ENCODE assay signal across 18 cellular contexts in genomic region chr11:92461478-92461877, GRCh38.
A peak's percentile ranks its signal among the peaks of the same experiment; 100 is the strongest.
DNase-seq lines count a peak whose midpoint lies in the region; ATAC-seq and TF ChIP-seq lines count a peak whose summit lies in the region.
"Had no signal": no experiment of that assay in that cellular context is flagged by ENCODE, and none has a peak within 500 bp of the region (broad histone marks: within the 10 kb centered on the region; RNA-seq: fewer than 3 reads in every experiment).

No MANE protein-coding gene starts in this region.

- no peak overlapping the region for H3K4me3 ChIP-seq in DND-41 (ENCODE audit: low read depth in 1 of 2, low read length in 2 of 2)
- no peak overlapping the region for H3K4me3 ChIP-seq in Loucy (ENCODE audit: low read length, poor library complexity, severe bottlenecking)
- no peak overlapping the region for H3K4me3 ChIP-seq in neuronal stem cell (ENCODE audit: low read length in 2 of 2)
- no peak overlapping the region for H3K4me3 ChIP-seq in H7 (ENCODE audit: insufficient read depth, low read depth, low read length)
- H3K4me3 ChIP-seq: BLaER1 treated with 17β-estradiol and CSF1 and Interleukin-3, amounts not matched to agents 10 nM and 100 nM had no signal

- no peak overlapping the region for H2AK5ac ChIP-seq in neuronal stem cell (ENCODE audit: low read depth, low read length)

- H2BK15ac ChIP-seq in neuronal stem cell (ENCODE audit: low read length), result no peak overlapping the region

- peaks cover 4% of the 10 kb centered on the region for H3K79me1 ChIP-seq in neuronal stem cell (ENCODE audit: low read depth, low read length)

- H3K4me1 ChIP-seq in DND-41 (ENCODE audit: insufficient read depth, low read length), result peaks cover 34% of the 10 kb centered on the region
- peaks cover 46% of the 10 kb centered on the region for H3K4me1 ChIP-seq in Loucy (ENCODE audit: insufficient read depth, low read length, poor library complexity, severe bottlenecking)
- peaks cover 10 to 21% of the 10 kb centered on the region in 2 donors for H3K4me1 ChIP-seq in neuronal stem cell (ENCODE audit: control insufficient read depth in 2 of 2, insufficient read depth in 1 of 2, low read depth in 1 of 2, low read length in 2 of 2)
- H3K4me1 ChIP-seq: BLaER1 treated with 17β-estradiol and CSF1 and Interleukin-3, amounts not matched to agents 10 nM and 100 nM had no signal

- peaks cover 0 to 10% (median 4%) of the 10 kb centered on the region in 6 donors for H3K9me3 Mint-ChIP-seq in immature natural killer cell
- H3K9me3 Mint-ChIP-seq: CD4-positive, alpha-beta T cell had no signal

- no peaks in the 10 kb centered on the region for H3K27me3 ChIP-seq in DND-41 (ENCODE audit: insufficient read depth, low read length, poor library complexity)
- no peaks in the 10 kb centered on the region for H3K27me3 ChIP-seq in Loucy (ENCODE audit: insufficient read depth, low read length, poor library complexity, severe bottlenecking)
- H3K27me3 ChIP-seq in neuronal stem cell (ENCODE audit: control insufficient read depth in 3 of 3, insufficient read depth in 3 of 3, low read depth in 1 of 3, low read length in 3 of 3), result no peaks in the 10 kb centered on the region
- no peaks in the 10 kb centered on the region for H3K27me3 ChIP-seq in H7 (ENCODE audit: control insufficient read depth, insufficient read depth, low read length)
- H3K27me3 ChIP-seq: BE2C; BLaER1 treated with 17β-estradiol and CSF1 and Interleukin-3, amounts not matched to agents 10 nM and 100 nM had no signal

- no peaks in the 10 kb centered on the region for H3F3A ChIP-seq in Loucy (ENCODE audit: low read depth)

- no peaks in the 10 kb centered on the region for H3K9me3 ChIP-seq in DND-41 (ENCODE audit: insufficient read depth, low read length, severe bottlenecking)
- no peaks in the 10 kb centered on the region for H3K9me3 ChIP-seq in Loucy (ENCODE audit: insufficient read depth, low read depth, low read length)
- H3K9me3 ChIP-seq in neuronal stem cell (replicated peaks in 1 of 2; ENCODE audit: control insufficient read depth in 2 of 2, insufficient read depth in 1 of 2, low read depth in 1 of 2, low read length in 2 of 2), result peaks cover 0 to 3% of the 10 kb centered on the region in 2 donors
- H3K9me3 ChIP-seq: BE2C; BLaER1 treated with 17β-estradiol and CSF1 and Interleukin-3, amounts not matched to agents 10 nM and 100 nM had no signal

- no peak overlapping the region for H3K4me2 ChIP-seq in DND-41 (ENCODE audit: insufficient read depth, low read length)
- H3K4me2 ChIP-seq in Loucy (ENCODE audit: low read depth, low read length, poor library complexity, severe bottlenecking), result no peak overlapping the region
- H3K4me2 ChIP-seq in neuronal stem cell (ENCODE audit: insufficient read depth, low read length, poor library complexity, severe bottlenecking), result no peak overlapping the region
- H3K4me2 ChIP-seq: BLaER1 treated with 17β-estradiol and CSF1 and Interleukin-3, amounts not matched to agents 10 nM and 100 nM had no signal

- no CpG with 5 or more reads among the region's 4 CpGs for WGBS in neuronal stem cell (ENCODE audit: extremely low coverage in 2 of 2, insufficient read length in 2 of 2, insufficient replicate concordance in 1 of 2), 2 donors

- no peaks in the 10 kb centered on the region for H4K20me1 ChIP-seq in DND-41 (ENCODE audit: insufficient read depth, low read length)
- H4K20me1 ChIP-seq in Loucy (ENCODE audit: insufficient read depth, low read length, poor library complexity, severe bottlenecking), result no peaks in the 10 kb centered on the region
- H4K20me1 ChIP-seq: BLaER1 treated with 17β-estradiol and CSF1 and Interleukin-3, amounts not matched to agents 10 nM and 100 nM had no signal

- no peaks in the 10 kb centered on the region for H3K79me2 ChIP-seq in DND-41 (ENCODE audit: insufficient read depth, low read length)
- no peaks in the 10 kb centered on the region for H3K79me2 ChIP-seq in Loucy (ENCODE audit: insufficient read depth, low read length)

- peak overlapping the region; percentile 12; the same call in 1 of the 2 replicates for H2AFZ ChIP-seq in DND-41 (ENCODE audit: low read depth, low read length)
- peak overlapping the region; percentile 70 for H2AFZ ChIP-seq in Loucy (ENCODE audit: low read length)
- H2AFZ ChIP-seq in neuronal stem cell (ENCODE audit: low read length), result no peak overlapping the region

- H3K4ac ChIP-seq in neuronal stem cell (ENCODE audit: low read length), result no peak overlapping the region

- H2BK5ac ChIP-seq in neuronal stem cell (ENCODE audit: low read length), result no peak overlapping the region

- H3K36me3 ChIP-seq in DND-41 (ENCODE audit: insufficient read depth, low read length) (no peaks in the 10 kb centered on the region), Loucy (ENCODE audit: insufficient read depth, low read length) (no peaks in the 10 kb centered on the region), neuronal stem cell (replicated peaks in 1 of 2; ENCODE audit: control insufficient read depth in 2 of 2, insufficient read depth in 2 of 2, low read length in 2 of 2) (peaks cover 0 to 7% of the 10 kb centered on the region in 2 donors), H7 (replicated peaks; ENCODE audit: control insufficient read depth, insufficient read depth, low read length) (no peaks in the 10 kb centered on the region)
- H3K36me3 ChIP-seq: BE2C; BLaER1 treated with 17β-estradiol and CSF1 and Interleukin-3, amounts not matched to agents 10 nM and 100 nM had no signal

- H3K18ac ChIP-seq in neuronal stem cell (ENCODE audit: low read length), result peak overlapping the region; percentile 32

- peak; percentile 13 for DNase-seq in DND-41
- DNase-seq in immature natural killer cell, result peak; percentile 3 to 12 (median 12)
- no peak for DNase-seq in neuronal stem cell (ENCODE audit: low spot score)
- DNase-seq in Ammon's horn (ENCODE audit: low spot score), result no peak
- DNase-seq in middle frontal gyrus (ENCODE audit: extremely low spot score, low spot score), result no peak
- DNase-seq in H7, result no peak
- DNase-seq: BE2C; CD4-positive, alpha-beta T cell; CD8-positive, alpha-beta memory T cell; DMS 273 treated with DMSO at 0.1 percent for 48 hours; DMS79; GF-D8; GOT3; HCEC 1CT had no signal

- H3K27ac Mint-ChIP-seq in immature natural killer cell, result peak overlapping the region in 1 of 6 donors; percentile 30
- H3K27ac Mint-ChIP-seq: CD14-positive monocyte; CD4-positive, alpha-beta T cell; CD8-positive, alpha-beta memory T cell had no signal

- H3K27ac ChIP-seq in DND-41 (ENCODE audit: low read length) (peak overlapping the region; percentile 32; the same call in 1 of the 2 replicates), neuronal stem cell (replicated peaks; ENCODE audit: low read length) (no peak overlapping the region)
- H3K27ac ChIP-seq: 22Rv1; BLaER1 treated with 17β-estradiol and CSF1 and Interleukin-3, amounts not matched to agents 10 nM and 100 nM had no signal

- H3K27me3 Mint-ChIP-seq in immature natural killer cell (ENCODE audit: low read depth in 3 of 3), result no peaks in the 10 kb centered on the region
- H3K27me3 Mint-ChIP-seq: CD4-positive, alpha-beta T cell; CD8-positive, alpha-beta memory T cell had no signal

- H3K4me1 Mint-ChIP-seq in immature natural killer cell, result peaks cover 5 to 57% of the 10 kb centered on the region in 2 donors
- H3K4me1 Mint-ChIP-seq: CD14-positive monocyte; CD8-positive, alpha-beta memory T cell had no signal

- no peaks in the 10 kb centered on the region for H3K36me3 Mint-ChIP-seq in immature natural killer cell
- H3K36me3 Mint-ChIP-seq: CD14-positive monocyte; CD8-positive, alpha-beta memory T cell had no signal

- H3K9ac ChIP-seq in DND-41 (ENCODE audit: low read depth, low read length) (no peak overlapping the region), Loucy (ENCODE audit: low read depth, low read length, poor library complexity, severe bottlenecking) (no peak overlapping the region), neuronal stem cell (ENCODE audit: low read depth, low read length, poor library complexity) (peak overlapping the region; percentile 57)
- H3K9ac ChIP-seq: BLaER1 treated with 17β-estradiol and CSF1 and Interleukin-3, amounts not matched to agents 10 nM and 100 nM had no signal

- H3K9me2 ChIP-seq in Loucy (replicated peaks; ENCODE audit: low read depth, low read length), result no peaks in the 10 kb centered on the region

- H4K8ac ChIP-seq in neuronal stem cell (ENCODE audit: low read depth, low read length), result no peak overlapping the region

- TF ChIP-seq CTCF in DND-41 (IDR thresholded peaks at IDR 0.05; ENCODE audit: borderline replicate concordance, extremely low read depth, low read length, poor library complexity, severe bottlenecking) (no peak), Loucy (conservative IDR thresholded peaks at IDR 0.05; ENCODE audit: low read length) (no peak)

- H3K14ac ChIP-seq in neuronal stem cell (ENCODE audit: low read length), result no peak overlapping the region

- no peak overlapping the region for H2BK120ac ChIP-seq in neuronal stem cell (ENCODE audit: low read depth, low read length)

- H2BK12ac ChIP-seq in neuronal stem cell (ENCODE audit: low read length), result no peak overlapping the region

- no peak overlapping the region for H3K23ac ChIP-seq in neuronal stem cell (ENCODE audit: low read depth, low read length, poor library complexity)

- H4K91ac ChIP-seq in neuronal stem cell (ENCODE audit: low read depth, low read length, poor library complexity), result peak overlapping the region; percentile 18

- peak; percentile 71 for ATAC-seq in DND-41 (ENCODE audit: insufficient read depth, low read depth)

- peak overlapping the region in 2 of 5 donors; percentile 12 to 67 for H3K4me3 Mint-ChIP-seq in immature natural killer cell
- H3K4me3 Mint-ChIP-seq: CD14-positive monocyte; CD4-positive, alpha-beta T cell; CD8-positive, alpha-beta memory T cell had no signal

Comparison
In these comparisons a context has a peak if more than half of its experiments do, and no peak if none do; other contexts are left out.
1. DNase-seq: peak in DND-41 (single experiment) and immature natural killer cell (3 of 3); none in neuronal stem cell (single experiment), Ammon's horn (single experiment), middle frontal gyrus (single experiment) and H7 (single experiment).